Comparison of ENCODE assay signal across 25 cellular contexts in the genomic region with DNA sequence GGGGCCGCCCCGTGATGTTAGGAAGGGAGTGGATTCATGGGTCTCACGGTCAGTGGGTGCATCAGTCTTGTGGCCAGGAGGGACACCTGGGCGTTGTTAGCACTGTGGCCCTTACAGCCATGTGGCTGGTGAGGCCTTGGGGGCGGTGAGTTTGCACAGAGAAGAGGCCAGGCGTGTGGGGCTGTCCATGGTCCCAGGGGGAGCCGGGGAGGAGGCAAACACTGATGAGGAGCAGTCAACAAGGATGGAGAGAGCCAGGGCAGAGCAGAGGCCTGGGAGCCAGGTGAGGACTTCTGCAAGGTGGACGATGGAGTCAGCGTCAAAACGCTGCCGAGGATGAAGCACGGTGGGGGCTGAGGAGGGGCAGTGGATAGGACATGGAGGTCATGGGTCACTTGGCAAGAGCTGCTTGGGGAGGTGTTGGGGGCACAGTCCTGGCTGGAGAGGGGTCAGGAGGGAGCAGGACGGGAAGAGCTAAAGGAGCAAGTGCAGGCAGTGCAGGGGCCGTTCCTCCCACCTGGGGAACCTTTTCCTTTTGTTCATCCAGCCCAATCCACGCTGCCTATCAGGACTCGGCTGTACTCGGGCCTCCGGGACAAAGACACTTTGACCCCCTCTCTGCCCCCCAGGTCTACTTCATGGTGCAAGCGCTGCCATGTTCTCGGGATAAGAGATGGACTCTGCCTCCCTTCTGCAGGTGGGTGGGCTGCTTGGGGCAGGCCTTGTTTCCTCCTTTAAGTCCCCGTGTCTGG.
"Had no signal": no experiment of that assay in that cellular context is flagged by ENCODE, and none has a peak within 500 bp of the region (broad histone marks: within the 10 kb centered on the region; RNA-seq: fewer than 3 reads in every experiment).

No MANE protein-coding gene starts in this region.

- H3K27ac Mint-ChIP-seq: activated naive CD8-positive, alpha-beta T cell treated with anti-CD3 and anti-CD28 coated beads, Interleukin-2, amount 50 U/mL, for 24 hours; activated T-cell treated with anti-CD3 and anti-CD28 coated beads, Interleukin-2, amount 50 U/mL, for 24 hours; activated T-helper 1 cell treated with anti-CD3 and anti-CD28 coated beads, Interleukin-12 subunit alpha, Interleukin-12 subunit beta, Interleukin-2, Interleukin-4 antibody, amounts not matched to agents 30 ng/mL and 10 ng/mL and 1 ng/mL, durations not matched to agents 14 hours and 24 hours and 36 hours; brain had no signal

- H3K36me3 ChIP-seq: Peyer's patch, SJCRH30 had no signal

- FAIRE-seq: astrocyte, K562 had no signal

- DNase-seq: activated CD4-positive, alpha-beta T cell treated with anti-CD3 and anti-CD28 coated beads for 48 hours; activated CD4-positive, alpha-beta T cell treated with anti-CD3 and anti-CD28 coated beads, Interleukin-2, amount 50 U/mL, for 4 hours; activated effector memory CD4-positive, alpha-beta T cell treated with Interleukin-2 at 50 U/mL for 16 hours; activated naive CD4-positive, alpha-beta T cell treated with Interleukin-2 at 50 U/mL for 16 hours; activated naive CD8-positive, alpha-beta T cell treated with anti-CD3 and anti-CD28 coated beads, Interleukin-2, amount 50 U/mL, for 24 hours; activated T-cell treated with anti-CD3 and anti-CD28 coated beads, Interleukin-2, amount 50 U/mL, for 24 hours; amniotic stem cell; Karpas-422; MM.1S; NCI-H1105; NCI-H1436; NCI-H1694 treated with DMSO at 0.1 percent for 48 hours; NCI-H2029 treated with DMSO at 0.1 percent for 48 hours; Peyer's patch; Right ventricle myocardium superior; SJCRH30; SK-N-SH had no signal

- H3K27ac ChIP-seq: Peyer's patch, RWPE1, SJCRH30 had no signal

- H3K4me1 ChIP-seq: Peyer's patch, SJCRH30 had no signal

- H3K4me1 Mint-ChIP-seq: activated naive CD8-positive, alpha-beta T cell treated with anti-CD3 and anti-CD28 coated beads, Interleukin-2, amount 50 U/mL, for 24 hours; brain; central memory CD8-positive, alpha-beta T cell had no signal

- H3K27me3 ChIP-seq: Peyer's patch, SJCRH30 had no signal

- H3K36me3 Mint-ChIP-seq: activated naive CD4-positive, alpha-beta T cell treated with anti-CD3 and anti-CD28 coated beads, Interleukin-2, amount 50 U/mL, for 72 hours; brain had no signal

- H3K27me3 Mint-ChIP-seq: activated naive CD8-positive, alpha-beta T cell treated with anti-CD3 and anti-CD28 coated beads, Interleukin-2, amount 50 U/mL, for 24 hours had no signal

- H3K9me3 Mint-ChIP-seq: activated naive CD4-positive, alpha-beta T cell treated with anti-CD3 and anti-CD28 coated beads, Interleukin-2, amount 50 U/mL, for 72 hours; activated naive CD8-positive, alpha-beta T cell treated with anti-CD3 and anti-CD28 coated beads, Interleukin-2, amount 50 U/mL, for 24 hours; activated T-cell treated with anti-CD3 and anti-CD28 coated beads, Interleukin-2, amount 50 U/mL, for 24 hours; activated T-helper 1 cell treated with anti-CD3 and anti-CD28 coated beads, Interleukin-12 subunit alpha, Interleukin-12 subunit beta, Interleukin-2, Interleukin-4 antibody, amounts not matched to agents 30 ng/mL and 10 ng/mL and 1 ng/mL, durations not matched to agents 14 hours and 24 hours and 36 hours; central memory CD8-positive, alpha-beta T cell had no signal

- ATAC-seq: activated CD4-positive, CD25-positive, alpha-beta regulatory T cell treated with anti-CD3 and anti-CD28 coated beads, Interleukin-2, amount 50 U/mL, for 24 hours; activated naive CD4-positive, alpha-beta T cell treated with anti-CD3 and anti-CD28 coated beads, Interleukin-2, amount 50 U/mL, for 72 hours; activated naive CD8-positive, alpha-beta T cell treated with anti-CD3 and anti-CD28 coated beads, Interleukin-2, amount 50 U/mL, for 24 hours; K562 had no signal

- H3K4me3 Mint-ChIP-seq: activated naive CD8-positive, alpha-beta T cell treated with anti-CD3 and anti-CD28 coated beads, Interleukin-2, amount 50 U/mL, for 24 hours; activated T-cell treated with anti-CD3 and anti-CD28 coated beads, Interleukin-2, amount 50 U/mL, for 24 hours; activated T-helper 1 cell treated with anti-CD3 and anti-CD28 coated beads, Interleukin-12 subunit alpha, Interleukin-12 subunit beta, Interleukin-2, Interleukin-4 antibody, amounts not matched to agents 30 ng/mL and 10 ng/mL and 1 ng/mL, durations not matched to agents 14 hours and 24 hours and 36 hours; brain; central memory CD8-positive, alpha-beta T cell had no signal

- H3K4me3 ChIP-seq: K562, Peyer's patch, SJCRH30 had no signal

- H3K9me3 ChIP-seq: Peyer's patch, SJCRH30, SK-N-SH had no signal
